In the genomic region with DNA sequence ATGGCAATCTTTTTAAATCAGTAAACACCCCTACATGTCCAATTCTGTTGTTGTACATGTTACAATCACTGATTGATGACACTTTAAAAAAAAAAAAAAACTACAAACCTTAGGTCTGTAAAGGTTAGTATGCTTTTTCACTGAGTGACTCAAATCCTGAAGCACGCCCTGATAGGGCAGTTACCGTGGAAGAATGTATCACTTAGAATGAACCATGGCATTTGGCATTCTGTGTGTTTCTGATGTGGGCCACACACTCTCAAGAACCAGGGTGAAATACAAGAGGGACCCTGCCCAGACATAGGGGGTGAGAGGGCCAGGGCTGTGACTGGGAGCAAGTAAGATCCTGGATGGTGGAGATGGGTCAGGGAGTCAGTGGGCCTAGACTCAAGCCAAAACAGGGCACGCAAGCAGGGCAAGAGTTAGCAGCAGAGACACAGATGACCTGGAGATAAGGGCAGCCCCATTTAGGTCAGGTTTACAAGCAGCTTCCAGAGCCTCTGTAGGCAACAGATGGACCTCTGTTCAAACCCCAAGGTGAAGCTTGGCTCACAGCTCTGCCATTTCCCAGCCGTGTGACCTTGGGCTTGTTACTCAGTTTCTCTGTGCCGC, we compare ENCODE assay signal across 21 cellular contexts. TPM values are rescaled to one million over a fixed set of nuclear protein-coding genes. Genes with fewer than 3 reads are reported as not detected.
DNase-seq lines count a peak whose midpoint lies in the region; ATAC-seq and TF ChIP-seq lines count a peak whose summit lies in the region.
"Had no signal": no experiment of that assay in that cellular context is flagged by ENCODE, and none has a peak within 500 bp of the region (broad histone marks: within the 10 kb centered on the region; RNA-seq: fewer than 3 reads in every experiment).

No MANE protein-coding gene starts in this region.

- H3K36me3 ChIP-seq in CD4-positive, alpha-beta memory T cell (ENCODE audit: insufficient read depth, low read length), result no peaks in the 10 kb centered on the region
- no peaks in the 10 kb centered on the region for H3K36me3 ChIP-seq in HCT116 (ENCODE audit: control insufficient read depth in 1 of 2, insufficient read depth in 2 of 2, low read length in 2 of 2)
- no peaks in the 10 kb centered on the region for H3K36me3 ChIP-seq in naive thymus-derived CD4-positive, alpha-beta T cell (ENCODE audit: control insufficient read depth in 2 of 3, insufficient read depth in 3 of 3, low read length in 3 of 3)
- H3K36me3 ChIP-seq: BLaER1 treated with 17β-estradiol and CSF1 and Interleukin-3, amounts not matched to agents 10 nM and 100 nM; prostate gland had no signal

- no peaks in the 10 kb centered on the region for H3K79me2 ChIP-seq in HCT116 (ENCODE audit: insufficient read depth, low read length)

- POLR2A ChIA-PET in CD4-positive, alpha-beta memory T cell (lab: Charles Lee; ENCODE audit: partially characterized antibody), result interaction anchor here (1.0 to 2.5 kb wide), 3 partner anchors 43 to 534 kb away, joined by 4 to 23 read pairs (median 7); partner anchors contain the start of genes IFT25 and LRRC42
- POLR2A ChIA-PET in HCT116 (lab: Charles Lee), result no interaction called here
- POLR2A ChIA-PET in naive thymus-derived CD4-positive, alpha-beta T cell (lab: Charles Lee), result no interaction called here
- POLR2A ChIA-PET in MCF 10A (lab: Yijun Ruan, JAX), result no interaction called here

- no peak for TF ChIP-seq RAD21 in HCT116 (IDR thresholded peaks at IDR 0.05; ENCODE audit: low read depth)

- peaks cover 70% of the 10 kb centered on the region for H3K4me1 ChIP-seq in CD4-positive, alpha-beta memory T cell (ENCODE audit: insufficient read depth, low read length)
- peaks cover 33 to 62% of the 10 kb centered on the region in 2 experiments for H3K4me1 ChIP-seq in HCT116 (ENCODE audit: control insufficient read depth in 1 of 2, insufficient read depth in 2 of 2, low read length in 2 of 2)
- H3K4me1 ChIP-seq in naive thymus-derived CD4-positive, alpha-beta T cell (ENCODE audit: control insufficient read depth in 2 of 2, insufficient read depth in 2 of 2, low read length in 2 of 2), result peaks cover 19 to 68% of the 10 kb centered on the region in 2 donors
- H3K4me1 ChIP-seq: prostate gland had no signal

- no peak overlapping the region for H3K9ac ChIP-seq in HCT116 (ENCODE audit: low read length)
- H3K9ac ChIP-seq: BLaER1 treated with 17β-estradiol and CSF1 and Interleukin-3, amounts not matched to agents 10 nM and 100 nM had no signal

- H3K27ac Mint-ChIP-seq in CD4-positive, alpha-beta memory T cell, result peak overlapping the region; percentile 91 to 99 (median 98)
- H3K27ac Mint-ChIP-seq in activated T-helper 2 cell treated with anti-CD3 and anti-CD28 coated beads, Interferon-gamma antibody, Interleukin-2, Interleukin-4, amounts not matched to agents 10 μg/mL and 5 μg/mL and 100 μg/mL, durations not matched to agents 14 hours and 24 hours and 36 hours, result peak overlapping the region; percentile 96
- peak overlapping the region in 6 of 9 donors; percentile 10 to 99 (median 63) for H3K27ac Mint-ChIP-seq in naive thymus-derived CD4-positive, alpha-beta T cell
- H3K27ac Mint-ChIP-seq in MCF 10A (ENCODE audit: low read depth, unreplicated experiment), result no peak overlapping the region

- no peaks in the 10 kb centered on the region for H3K36me3 Mint-ChIP-seq in CD4-positive, alpha-beta memory T cell
- no peaks in the 10 kb centered on the region for H3K36me3 Mint-ChIP-seq in activated T-helper 2 cell treated with anti-CD3 and anti-CD28 coated beads, Interferon-gamma antibody, Interleukin-2, Interleukin-4, amounts not matched to agents 10 μg/mL and 5 μg/mL and 100 μg/mL, durations not matched to agents 14 hours and 24 hours and 36 hours (ENCODE audit: low read depth)
- peaks cover 0 to 2% (median 0%) of the 10 kb centered on the region in 5 donors for H3K36me3 Mint-ChIP-seq in naive thymus-derived CD4-positive, alpha-beta T cell
- peaks cover 13% of the 10 kb centered on the region for H3K36me3 Mint-ChIP-seq in MCF 10A (ENCODE audit: insufficient read depth, unreplicated experiment)

- no TSS peak for BruUV-seq in HCT116 (replicated peaks; lab: Mats Ljungman, UMichigan)
- no TSS peak for BruUV-seq in MCF 10A (replicated peaks; lab: Mats Ljungman, UMichigan)

- RAD21 ChIA-PET in HCT116 (lab: Charles Lee; ENCODE audit: low non-redundant PET in 1 of 2, low total read pairs in 2 of 2, uncharacterized antibody in 2 of 2, unreplicated experiment in 2 of 2), result no interaction called here

- no peaks in the 10 kb centered on the region for H3K9me3 ChIP-seq in CD4-positive, alpha-beta memory T cell (ENCODE audit: control insufficient read depth in 1 of 2, low read length in 2 of 2)
- H3K9me3 ChIP-seq in HCT116 (ENCODE audit: control insufficient read depth in 1 of 2, insufficient read depth in 1 of 2, low read depth in 1 of 2, low read length in 2 of 2), result no peaks in the 10 kb centered on the region
- H3K9me3 ChIP-seq in naive thymus-derived CD4-positive, alpha-beta T cell (ENCODE audit: control insufficient read depth in 2 of 3, low read length in 3 of 3), result no peaks in the 10 kb centered on the region
- H3K9me3 ChIP-seq: BLaER1 treated with 17β-estradiol and CSF1 and Interleukin-3, amounts not matched to agents 10 nM and 100 nM; prostate gland had no signal

- peaks cover 43 to 76% (median 59%) of the 10 kb centered on the region in 4 donors for H3K4me1 Mint-ChIP-seq in CD4-positive, alpha-beta memory T cell
- H3K4me1 Mint-ChIP-seq in activated T-helper 2 cell treated with anti-CD3 and anti-CD28 coated beads, Interferon-gamma antibody, Interleukin-2, Interleukin-4, amounts not matched to agents 10 μg/mL and 5 μg/mL and 100 μg/mL, durations not matched to agents 14 hours and 24 hours and 36 hours (ENCODE audit: low read depth), result peaks cover 63% of the 10 kb centered on the region
- peaks cover 19 to 58% (median 27%) of the 10 kb centered on the region in 7 donors for H3K4me1 Mint-ChIP-seq in naive thymus-derived CD4-positive, alpha-beta T cell
- H3K4me1 Mint-ChIP-seq in MCF 10A (ENCODE audit: insufficient read depth, unreplicated experiment), result peaks cover 23% of the 10 kb centered on the region

- H3K9me3 Mint-ChIP-seq in CD4-positive, alpha-beta memory T cell, result peaks cover 0 to 1% (median 0%) of the 10 kb centered on the region in 8 donors
- H3K9me3 Mint-ChIP-seq in activated T-helper 2 cell treated with anti-CD3 and anti-CD28 coated beads, Interferon-gamma antibody, Interleukin-2, Interleukin-4, amounts not matched to agents 10 μg/mL and 5 μg/mL and 100 μg/mL, durations not matched to agents 14 hours and 24 hours and 36 hours, result no peaks in the 10 kb centered on the region
- H3K9me3 Mint-ChIP-seq in naive thymus-derived CD4-positive, alpha-beta T cell, result peaks cover 0 to 2% (median 0%) of the 10 kb centered on the region in 11 donors
- no peaks in the 10 kb centered on the region for H3K9me3 Mint-ChIP-seq in MCF 10A (ENCODE audit: unreplicated experiment)

- H3K4me2 ChIP-seq in HCT116 (ENCODE audit: low read length), result peak overlapping the region; percentile 76

- no peak overlapping the region for H2AFZ ChIP-seq in HCT116 (ENCODE audit: low read depth, low read length, poor library complexity, severe bottlenecking)

- no peaks in the 10 kb centered on the region for H3K27me3 Mint-ChIP-seq in CD4-positive, alpha-beta memory T cell
- no peaks in the 10 kb centered on the region for H3K27me3 Mint-ChIP-seq in activated T-helper 2 cell treated with anti-CD3 and anti-CD28 coated beads, Interferon-gamma antibody, Interleukin-2, Interleukin-4, amounts not matched to agents 10 μg/mL and 5 μg/mL and 100 μg/mL, durations not matched to agents 14 hours and 24 hours and 36 hours (ENCODE audit: low read depth)
- H3K27me3 Mint-ChIP-seq in naive thymus-derived CD4-positive, alpha-beta T cell, result no peaks in the 10 kb centered on the region
- peaks cover 15% of the 10 kb centered on the region for H3K27me3 Mint-ChIP-seq in MCF 10A (ENCODE audit: insufficient read depth, unreplicated experiment)

- no peak overlapping the region for H3K4me3 ChIP-seq in CD4-positive, alpha-beta memory T cell (ENCODE audit: low read length in 2 of 2)
- H3K4me3 ChIP-seq in HCT116 (replicated peaks in 1 of 2; ENCODE audit: low read depth in 1 of 2, low read length in 2 of 2), result no peak overlapping the region
- no peak overlapping the region for H3K4me3 ChIP-seq in naive thymus-derived CD4-positive, alpha-beta T cell (ENCODE audit: low read length)
- H3K4me3 ChIP-seq: BLaER1 treated with 17β-estradiol and CSF1 and Interleukin-3, amounts not matched to agents 10 nM and 100 nM; prostate gland had no signal

- intact Hi-C loops in CD4-positive, alpha-beta memory T cell (cut with micrococcal nuclease), result loop anchor here (2.0 to 5.0 kb wide), 3 partner anchors 19 to 859 kb away; partner anchors contain the start of gene TUT4
- intact Hi-C loops in HCT116 (cut with micrococcal nuclease) (no loop called here), MCF 10A (cut with micrococcal nuclease) (no loop called here)
- intact Hi-C loops in activated T-helper 2 cell treated with anti-CD3 and anti-CD28 coated beads, Interferon-gamma antibody, Interleukin-2, Interleukin-4, amounts not matched to agents 10 μg/mL and 5 μg/mL and 100 μg/mL, durations not matched to agents 14 hours and 24 hours and 36 hours (cut with micrococcal nuclease), result no loop called here
- intact Hi-C loops in naive thymus-derived CD4-positive, alpha-beta T cell (cut with micrococcal nuclease), result no loop called here

- no peak for DNase-seq in CD4-positive, alpha-beta memory T cell
- DNase-seq in HCT116 (ENCODE audit: low read depth, low spot score) (no peak), mucosa of gallbladder (ENCODE audit: low spot score) (no peak), DMS79 (lab: John Stamatoyannopoulos, UW) (no peak), MCF 10A (ENCODE audit: unreplicated experiment) (no peak), NCI-H128 (lab: John Stamatoyannopoulos, UW; ENCODE audit: unreplicated experiment) (no peak)
- DNase-seq in activated T-helper 2 cell treated with anti-CD3 and anti-CD28 coated beads, Interferon-gamma antibody, Interleukin-2, Interleukin-4, amounts not matched to agents 10 μg/mL and 5 μg/mL and 100 μg/mL, durations not matched to agents 14 hours and 24 hours and 36 hours (ENCODE audit: low spot score), result no peak
- DNase-seq in naive thymus-derived CD4-positive, alpha-beta T cell, result no peak
- DNase-seq: activated effector memory CD4-positive, alpha-beta T cell treated with anti-CD3 and anti-CD28 coated beads, Interleukin-2, amount 50 U/mL, for 16 hours; GDM1; kidney; SHP77 treated with DMSO at 0.1 percent for 48 hours; stimulated activated CD4-positive, alpha-beta T cell treated with anti-CD3 and anti-CD28 coated beads, Interleukin-4, amount 100 ng/mL, for 1 hour; stimulated activated naive CD4-positive, alpha-beta T cell had no signal

- peak overlapping the region in 6 of 8 donors; percentile 11 to 74 (median 30) for H3K4me3 Mint-ChIP-seq in CD4-positive, alpha-beta memory T cell
- peak overlapping the region; percentile 20 for H3K4me3 Mint-ChIP-seq in activated T-helper 2 cell treated with anti-CD3 and anti-CD28 coated beads, Interferon-gamma antibody, Interleukin-2, Interleukin-4, amounts not matched to agents 10 μg/mL and 5 μg/mL and 100 μg/mL, durations not matched to agents 14 hours and 24 hours and 36 hours (ENCODE audit: low read depth)
- peak overlapping the region in 1 of 10 donors; percentile 64 for H3K4me3 Mint-ChIP-seq in naive thymus-derived CD4-positive, alpha-beta T cell
- no peak overlapping the region for H3K4me3 Mint-ChIP-seq in MCF 10A (ENCODE audit: unreplicated experiment)

- CTCF ChIA-PET in CD4-positive, alpha-beta memory T cell (lab: Charles Lee; ENCODE audit: partially characterized antibody), result interaction anchor here (1.9 to 3.7 kb wide), 2 partner anchors 18 to 120 kb away, joined by 5 to 35 read pairs; no protein-coding TSS in a partner anchor
- CTCF ChIA-PET in HCT116 (lab: Charles Lee), result interaction anchor here (1.5 kb wide), 1 partner anchor 38 kb away, joined by 4 read pairs; no protein-coding TSS in a partner anchor
- CTCF ChIA-PET in naive thymus-derived CD4-positive, alpha-beta T cell (lab: Charles Lee), result no interaction called here
- CTCF ChIA-PET in MCF 10A (lab: Yijun Ruan, JAX), result interaction anchor here (2.5 kb wide), 1 partner anchor 18 kb away, joined by 7 read pairs; no protein-coding TSS in a partner anchor

- TF ChIP-seq POLR2A in HCT116 (IDR thresholded peaks at IDR 0.05; ENCODE audit: borderline replicate concordance, extremely low read depth, insufficient read depth, insufficient read length), result no peak

- no peaks in the 10 kb centered on the region for H3K27me3 ChIP-seq in CD4-positive, alpha-beta memory T cell (ENCODE audit: insufficient read depth, low read length)
- no peaks in the 10 kb centered on the region for H3K27me3 ChIP-seq in HCT116 (ENCODE audit: insufficient read depth, low read length)
- no peaks in the 10 kb centered on the region for H3K27me3 ChIP-seq in naive thymus-derived CD4-positive, alpha-beta T cell (ENCODE audit: control insufficient read depth in 2 of 2, insufficient read depth in 2 of 2, low read length in 2 of 2)

- no peak for ATAC-seq in HCT116
- no peak for ATAC-seq in naive thymus-derived CD4-positive, alpha-beta T cell

- H4K20me1 ChIP-seq in HCT116 (ENCODE audit: insufficient read depth), result no peaks in the 10 kb centered on the region
- H4K20me1 ChIP-seq: BLaER1 treated with 17β-estradiol and CSF1 and Interleukin-3, amounts not matched to agents 10 nM and 100 nM had no signal

- no peak for TF ChIP-seq CTCF in HCT116 (IDR thresholded peaks at IDR 0.05 in 2 of 3, conservative IDR thresholded peaks at IDR 0.05 in 1 of 3; ENCODE audit: borderline replicate concordance in 1 of 3, insufficient read depth in 1 of 3, low read depth in 2 of 3, low read length in 2 of 3)
- TF ChIP-seq CTCF in MCF 10A (IDR thresholded peaks at IDR 0.05; ENCODE audit: unreplicated experiment), result no peak

- H3K27ac ChIP-seq in CD4-positive, alpha-beta memory T cell (ENCODE audit: low read depth, low read length), result peak overlapping the region; percentile 63
- peak overlapping the region; percentile 90 for H3K27ac ChIP-seq in HCT116 (ENCODE audit: low read depth, low read length)
- H3K27ac ChIP-seq in naive thymus-derived CD4-positive, alpha-beta T cell (ENCODE audit: low read depth, low read length), result no peak overlapping the region
- H3K27ac ChIP-seq: BLaER1 treated with 17β-estradiol and CSF1 and Interleukin-3, amounts not matched to agents 10 nM and 100 nM; prostate gland; VCaP had no signal

- H3K9me2 ChIP-seq in HCT116 (ENCODE audit: insufficient read depth), result no peaks in the 10 kb centered on the region

RNA-seq across cellular contexts. Expression of gene DMRTB1, which starts 47.6 kb away (rescaled TPM):
- not detected for total RNA-seq in CD4-positive, alpha-beta memory T cell
- polyA plus RNA-seq in CD4-positive, alpha-beta memory T cell, result not detected
- total RNA-seq in HCT116 (2021; ENCODE audit: unreplicated experiment), result not detected
- not detected in 2 replicates for polyA plus RNA-seq in HCT116 (2012)
- not detected in 2 replicates for total RNA-seq in activated T-helper 2 cell treated with anti-CD3 and anti-CD28 coated beads, Interferon-gamma antibody, Interleukin-2, Interleukin-4, amounts not matched to agents 10 μg/mL and 5 μg/mL and 100 μg/mL, durations not matched to agents 14 hours and 24 hours and 36 hours
- not detected for total RNA-seq in naive thymus-derived CD4-positive, alpha-beta T cell
- polyA plus RNA-seq in naive thymus-derived CD4-positive, alpha-beta T cell, result not detected
- not detected for total RNA-seq in mucosa of gallbladder
- not detected in 2 replicates for total RNA-seq in MCF 10A (2022)
- total RNA-seq: cardiac septum, glomerular endothelial cell, kidney, LHCN-M2, mononuclear cell had no signal
